ENCODE assay signal across 21 cellular contexts in genomic region chr20:36768768-36769430, GRCh38. TPM values are rescaled to one million over a fixed set of nuclear protein-coding genes. Genes with fewer than 3 reads are reported as not detected.
DNase-seq lines count a peak whose midpoint lies in the region; ATAC-seq and TF ChIP-seq lines count a peak whose summit lies in the region.
"Had no signal": no experiment of that assay in that cellular context is flagged by ENCODE, and none has a peak within 500 bp of the region (broad histone marks: within the 10 kb centered on the region; RNA-seq: fewer than 3 reads in every experiment).

No MANE protein-coding gene starts in this region.

- peak overlapping the region; percentile 31 for H2AFZ ChIP-seq in GM23248
- H2AFZ ChIP-seq in SU-DHL-6 (ENCODE audit: low read depth, low read length, severe bottlenecking) = no peak overlapping the region
- H2AFZ ChIP-seq: hepatocyte had no signal

- TF ChIP-seq EP300 in upper lobe of left lung (IDR thresholded peaks at IDR 0.05) = no peak

- no peaks in the 10 kb centered on the region for H3K9me3 ChIP-seq in GM23248 (ENCODE audit: low read depth)
- H3K9me3 ChIP-seq in SU-DHL-6 (ENCODE audit: insufficient read depth, low read length) = no peaks in the 10 kb centered on the region
- H3K9me3 ChIP-seq in upper lobe of left lung = no peaks in the 10 kb centered on the region
- H3K9me3 ChIP-seq: left lung, Peyer's patch had no signal

- H3K4me1 ChIP-seq in GM23248 (ENCODE audit: insufficient read depth) (peaks cover 10% of the 10 kb centered on the region), upper lobe of left lung (peaks cover 6 to 13% (median 8%) of the 10 kb centered on the region in 4 donors)

- peak overlapping the region; percentile 8; the same call in 1 of the 2 replicates for H3K4me3 ChIP-seq in GM23248
- no peak overlapping the region for H3K4me3 ChIP-seq in SU-DHL-6 (ENCODE audit: insufficient read depth, low read length, poor library complexity, severe bottlenecking)
- H3K4me3 ChIP-seq in upper lobe of left lung = no peak overlapping the region
- H3K4me3 ChIP-seq: hepatocyte, left lung, Peyer's patch had no signal

- H4K20me1 ChIP-seq in GM23248 (ENCODE audit: insufficient read depth) (no peaks in the 10 kb centered on the region), SU-DHL-6 (ENCODE audit: low read depth, low read length) (no peaks in the 10 kb centered on the region)

- peak overlapping the region; percentile 32 for H3K4me2 ChIP-seq in GM23248 (ENCODE audit: unreplicated experiment)
- H3K4me2 ChIP-seq in SU-DHL-6 (ENCODE audit: low read depth, low read length, poor library complexity, severe bottlenecking) = peak overlapping the region; percentile 5
- H3K4me2 ChIP-seq: hepatocyte had no signal

- TF ChIP-seq CTCF in SU-DHL-6 (IDR thresholded peaks at IDR 0.05; ENCODE audit: insufficient read depth, low read length, poor library complexity, severe bottlenecking) (no peak), upper lobe of left lung (IDR thresholded peaks at IDR 0.05) (no peak)

- no peak for TF ChIP-seq POLR2A in upper lobe of left lung (IDR thresholded peaks at IDR 0.05)

- ATAC-seq in upper lobe of left lung (ENCODE audit: low FRiP score in 2 of 2) = no peak
- no peak for ATAC-seq in GM21737 (IDR thresholded peaks at IDR 0.05; ENCODE audit: unreplicated experiment)
- ATAC-seq: activated CD4-positive, CD25-positive, alpha-beta regulatory T cell treated with anti-CD3 and anti-CD28 coated beads, Interleukin-2, amount 50 U/mL, for 24 hours; left lung; naive thymus-derived CD8-positive, alpha-beta T cell; T-helper 17 cell had no signal

- H3K79me2 ChIP-seq in GM23248 (ENCODE audit: insufficient read depth) (peaks cover 25% of the 10 kb centered on the region), SU-DHL-6 (ENCODE audit: insufficient read depth, low read length) (peaks cover 23% of the 10 kb centered on the region)

- WGBS in GM23248 (ENCODE audit: low coverage in 1 of 2, low lambda C conversion rate in 2 of 2, missing lambda C conversion rate in 2 of 2), 2 experiments = 10 to 20% methylated on average over 5 of the region's 5 CpGs
- 63 to 74% methylated on average over 5 of the region's 5 CpGs for WGBS in upper lobe of left lung, 2 donors

- H3K27me3 ChIP-seq in GM23248 (replicated peaks; ENCODE audit: insufficient read depth) (no peaks in the 10 kb centered on the region), SU-DHL-6 (ENCODE audit: low read length) (no peaks in the 10 kb centered on the region), upper lobe of left lung (no peaks in the 10 kb centered on the region)
- H3K27me3 ChIP-seq: hepatocyte, left lung, Peyer's patch had no signal

- H3K36me3 ChIP-seq in GM23248 (ENCODE audit: low read depth) = peaks cover 6% of the 10 kb centered on the region; the same call in 1 of the 2 replicates
- H3K36me3 ChIP-seq in SU-DHL-6 (ENCODE audit: low read length) = peaks cover 13% of the 10 kb centered on the region; the same call in 1 of the 2 replicates
- H3K36me3 ChIP-seq in upper lobe of left lung = peaks cover 0 to 7% (median 0%) of the 10 kb centered on the region in 4 donors

- H3F3A ChIP-seq in GM23248 (ENCODE audit: insufficient read depth) (peaks cover 18% of the 10 kb centered on the region), SU-DHL-6 (ENCODE audit: insufficient read depth) (0 out of 2 replicates have a peak, but pooled peaks cover 5% of the 10 kb centered on the region)

- H3K27ac ChIP-seq in GM23248 = peak overlapping the region; percentile 36
- H3K27ac ChIP-seq in SU-DHL-6 (ENCODE audit: low read depth, low read length) = no peak overlapping the region
- H3K27ac ChIP-seq in upper lobe of left lung = peak overlapping the region; percentile 6 to 55 (median 30)
- H3K27ac ChIP-seq: HL-60, left lung, Peyer's patch had no signal

- H3K9ac ChIP-seq in GM23248 (peak overlapping the region; percentile 20), SU-DHL-6 (ENCODE audit: low read length) (no peak overlapping the region)

- no peaks in the 10 kb centered on the region for H3K9me2 ChIP-seq in GM23248 (ENCODE audit: insufficient read depth)
- H3K9me2 ChIP-seq in SU-DHL-6 (replicated peaks; ENCODE audit: insufficient read depth, low read length) = no peaks in the 10 kb centered on the region

- peak; percentile 67 for DNase-seq in GM23248
- peak; percentile 63 for DNase-seq in fibroblast of gingiva (ENCODE audit: low read depth)
- DNase-seq in upper lobe of left lung = no peak
- DNase-seq in NCI-H526 treated with DMSO at 0.1 percent for 48 hours (lab: John Stamatoyannopoulos, UW) = no peak
- no peak for DNase-seq in NK-92 (lab: John Stamatoyannopoulos, UW; ENCODE audit: unreplicated experiment)
- DNase-seq: activated naive CD4-positive, alpha-beta T cell treated with anti-CD3 and anti-CD28 coated beads, Interleukin-2, amount 50 U/mL, for 16 hours; central memory CD4-positive, alpha-beta T cell; COR-L47; H7; left lung; naive thymus-derived CD8-positive, alpha-beta T cell; NCI-H1694; NCI-H524; retina; T-helper 17 cell had no signal

- in situ Hi-C loops in GM23248 (cut with MboI) = no loop called here

RNA-seq across cellular contexts. Expression of gene DSN1, which starts 4.7 kb away (rescaled TPM):
- 13.0 and 18.3 TPM in 2 replicates for total RNA-seq in GM23248 (2014; rRNA removed; shearing (Covaris generic))
- 15.6 and 16.3 TPM in 2 replicates for polyA plus RNA-seq in GM23248 (2016; fragmentation: Nextera tagmentation; extraction: Ambion mirVana)
- 10 to 100 TPM in 2 of 6 donors, 1 to 10 TPM in 4; 4.7 to 29.3 (median 7.8) TPM for total RNA-seq in upper lobe of left lung

RNA-seq across cellular contexts. Expression of gene NDRG3, which starts 23.0 kb away (rescaled TPM):
- 19.8 and 20.2 TPM in 2 replicates for total RNA-seq in GM23248 (2014; rRNA removed; shearing (Covaris generic))
- polyA plus RNA-seq in GM23248 (2016; fragmentation: Nextera tagmentation; extraction: Ambion mirVana) = 23.3 and 26.6 TPM in 2 replicates
- 10 to 100 TPM in 5 of 6 donors, 1 to 10 TPM in 1; 7.8 to 28.7 (median 18.2) TPM for total RNA-seq in upper lobe of left lung

Comparison
In these comparisons a context has a peak if more than half of its experiments do, and no peak if none do; other contexts are left out.
1. DNase-seq: peak in GM23248 (single experiment) and fibroblast of gingiva (single experiment); none in upper lobe of left lung (0 of 2), NCI-H526 treated with DMSO at 0.1 percent for 48 hours (single experiment) and NK-92 (single experiment).